ENCODE assay signal across 8 cellular contexts in genomic region chr20:33684533-33685327, GRCh38. TPM values are rescaled to one million over a fixed set of nuclear protein-coding genes. Genes with fewer than 3 reads are reported as not detected.
DNase-seq lines count a peak whose midpoint lies in the region; ATAC-seq and TF ChIP-seq lines count a peak whose summit lies in the region.

No MANE protein-coding gene starts in this region.

- TF ChIP-seq CTCF in VCaP (conservative IDR thresholded peaks at IDR 0.05) = no peak
- TF ChIP-seq CTCF in kidney epithelial cell (IDR thresholded peaks at IDR 0.05; ENCODE audit: insufficient read depth, low read length, poor library complexity, severe bottlenecking) = no peak

- peaks cover 38 to 92% (median 89%) of the 10 kb centered on the region in 10 experiments for H3K4me1 ChIP-seq in BLaER1 treated with 17β-estradiol and CSF1 and Interleukin-3, amounts not matched to agents 10 nM and 100 nM
- H3K4me1 ChIP-seq in HUES6 (ENCODE audit: control insufficient read depth, insufficient read depth, low read length) = peaks cover 20% of the 10 kb centered on the region

- no peaks in the 10 kb centered on the region for H3K9me3 ChIP-seq in BLaER1 treated with 17β-estradiol and CSF1 and Interleukin-3, amounts not matched to agents 10 nM and 100 nM (replicated peaks in 1 of 11)
- no peaks in the 10 kb centered on the region for H3K9me3 ChIP-seq in HUES6 (ENCODE audit: control insufficient read depth, insufficient read depth, low read depth, low read length)

- no peak for ATAC-seq in HG02884 (IDR thresholded peaks at IDR 0.05; ENCODE audit: unreplicated experiment)
- ATAC-seq in GM18502 (IDR thresholded peaks at IDR 0.05; ENCODE audit: poor library complexity, unreplicated experiment) = no peak
- no peak for ATAC-seq in GM19455 (IDR thresholded peaks at IDR 0.05; ENCODE audit: unreplicated experiment)

- peak overlapping the region; percentile 76 to 98 (median 93) for H3K4me2 ChIP-seq in BLaER1 treated with 17β-estradiol and CSF1 and Interleukin-3, amounts not matched to agents 10 nM and 100 nM

- peaks cover 0 to 43% (median 19%) of the 10 kb centered on the region in 11 experiments; a peak in 16 of 22 replicates for H3K36me3 ChIP-seq in BLaER1 treated with 17β-estradiol and CSF1 and Interleukin-3, amounts not matched to agents 10 nM and 100 nM
- H3K36me3 ChIP-seq in HUES6 (ENCODE audit: control insufficient read depth, insufficient read depth, low read length) (peaks cover 10% of the 10 kb centered on the region), kidney epithelial cell (ENCODE audit: control insufficient read depth, insufficient read depth, low read length) (no peaks in the 10 kb centered on the region)

- H3K27ac ChIP-seq in BLaER1 treated with 17β-estradiol and CSF1 and Interleukin-3, amounts not matched to agents 10 nM and 100 nM = peak overlapping the region in 10 of 11 experiments; percentile 46 to 96 (median 95); a peak in 18 of 22 replicates
- H3K27ac ChIP-seq in HUES6 (ENCODE audit: low read depth, low read length) (no peak overlapping the region), VCaP (peak overlapping the region; percentile 92)

- peaks cover 0 to 60% (median 55%) of the 10 kb centered on the region in 11 experiments; a peak in 18 of 22 replicates for H4K20me1 ChIP-seq in BLaER1 treated with 17β-estradiol and CSF1 and Interleukin-3, amounts not matched to agents 10 nM and 100 nM

- no peaks in the 10 kb centered on the region for H3K27me3 ChIP-seq in BLaER1 treated with 17β-estradiol and CSF1 and Interleukin-3, amounts not matched to agents 10 nM and 100 nM
- peaks cover 8% of the 10 kb centered on the region; the same call in 1 of the 2 replicates for H3K27me3 ChIP-seq in HUES6 (ENCODE audit: control insufficient read depth, insufficient read depth, low read length)
- no peaks in the 10 kb centered on the region for H3K27me3 ChIP-seq in kidney epithelial cell (ENCODE audit: control insufficient read depth, insufficient read depth, low read length)

- peak overlapping the region; percentile 72 to 98 (median 95); a peak in 21 of 22 replicates for H3K9ac ChIP-seq in BLaER1 treated with 17β-estradiol and CSF1 and Interleukin-3, amounts not matched to agents 10 nM and 100 nM
- peak overlapping the region; percentile 86 for H3K9ac ChIP-seq in HUES6 (ENCODE audit: low read length)

- no peak for DNase-seq in kidney epithelial cell (ENCODE audit: low read depth)
- no peak for DNase-seq in stimulated activated naive CD4-positive, alpha-beta T cell (lab: John Stamatoyannopoulos, UW)

- peak overlapping the region; percentile 71 to 88 (median 82) for H3K4me3 ChIP-seq in BLaER1 treated with 17β-estradiol and CSF1 and Interleukin-3, amounts not matched to agents 10 nM and 100 nM
- H3K4me3 ChIP-seq in HUES6 (ENCODE audit: low read depth, low read length) = peak overlapping the region; percentile 86
- H3K4me3 ChIP-seq in kidney epithelial cell (ENCODE audit: low read depth, low read length) = peak overlapping the region; percentile 47

RNA-seq across cellular contexts. Expression of gene E2F1, which starts 1.5 kb away (rescaled TPM):
- 3.2 and 4.1 TPM in 2 replicates for total RNA-seq in kidney epithelial cell

RNA-seq across cellular contexts. Expression of gene NECAB3, which starts 10.5 kb away (rescaled TPM):
- 17.5 and 20.6 TPM in 2 replicates for total RNA-seq in kidney epithelial cell

RNA-seq across cellular contexts. Expression of gene ACTL10, which starts 18.0 kb away (rescaled TPM):
- total RNA-seq in kidney epithelial cell = 3.1 and 3.6 TPM in 2 replicates

RNA-seq across cellular contexts. Expression of gene C20orf144, which starts 22.6 kb away (rescaled TPM):
- not detected in 2 replicates for total RNA-seq in kidney epithelial cell

RNA-seq across cellular contexts. Expression of gene PXMP4, which starts 35.4 kb away (rescaled TPM):
- total RNA-seq in kidney epithelial cell = 3.9 and 8.1 TPM in 2 replicates
